ENCODE assay signal across 1 cellular context in the genomic region with DNA sequence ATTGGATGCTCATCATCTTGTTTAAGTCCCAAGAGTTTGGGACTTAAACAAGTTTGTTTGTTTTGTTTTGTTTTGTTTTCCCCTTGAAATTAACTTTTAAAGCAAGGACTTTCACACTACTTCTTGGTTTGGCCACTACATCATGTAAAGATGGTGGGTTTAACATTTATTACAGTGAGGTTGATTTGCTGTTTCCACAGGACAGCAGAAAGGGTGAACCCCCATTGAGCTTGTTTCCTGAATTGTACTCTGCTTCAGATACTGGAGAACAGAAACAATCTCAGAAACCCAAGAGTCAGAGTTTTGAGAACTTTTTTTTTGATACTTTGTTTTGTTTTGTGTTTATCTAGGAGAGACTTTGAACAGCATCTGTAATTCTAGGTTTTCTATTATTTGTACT.
TF ChIP-seq lines count a peak whose summit lies in the region.

No MANE protein-coding gene starts in this region.

TF ChIP-seq in HCT116, 20 proteins besides CTCF, POLR2A, EP300 and RAD21 (continued from another document):
- TF ChIP-seq FOSL1 (IDR thresholded peaks at IDR 0.05; ENCODE audit: low read depth) (no peak), ZNF274 (IDR thresholded peaks at IDR 0.05; ENCODE audit: low read depth, low read length) (no peak), ELF1 (IDR thresholded peaks at IDR 0.05; ENCODE audit: borderline replicate concordance, low read depth) (no peak), ZFX (IDR thresholded peaks at IDR 0.05) (no peak), SRF (IDR thresholded peaks at IDR 0.05; ENCODE audit: low read depth) (no peak), SIN3A (IDR thresholded peaks at IDR 0.05; ENCODE audit: low read depth) (no peak), EGR1 (IDR thresholded peaks at IDR 0.05; ENCODE audit: low read depth) (no peak), JUND (IDR thresholded peaks at IDR 0.05) (no peak), YY1 (IDR thresholded peaks at IDR 0.05; ENCODE audit: extremely low read depth, insufficient replicate concordance, low read depth, low read length) (no peak), MAX (IDR thresholded peaks at IDR 0.05) (no peak), EZH2phosphoT487 (IDR thresholded peaks at IDR 0.05; ENCODE audit: borderline replicate concordance) (no peak), ZBTB33 (IDR thresholded peaks at IDR 0.05; ENCODE audit: extremely low read depth, insufficient replicate concordance, low read length) (no peak), TCF7L2 (IDR thresholded peaks at IDR 0.05; ENCODE audit: borderline replicate concordance, extremely low read depth, insufficient read depth, insufficient read length) (no peak)
- TF ChIP-seq, protein P1, sequence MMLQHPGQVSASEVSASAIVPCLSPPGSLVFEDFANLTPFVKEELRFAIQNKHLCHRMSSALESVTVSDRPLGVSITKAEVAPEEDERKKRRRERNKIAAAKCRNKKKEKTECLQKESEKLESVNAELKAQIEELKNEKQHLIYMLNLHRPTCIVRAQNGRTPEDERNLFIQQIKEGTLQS (IDR thresholded peaks at IDR 0.05), result no peak
